8 cellular contexts compared by ENCODE assay signal in the genomic region with DNA sequence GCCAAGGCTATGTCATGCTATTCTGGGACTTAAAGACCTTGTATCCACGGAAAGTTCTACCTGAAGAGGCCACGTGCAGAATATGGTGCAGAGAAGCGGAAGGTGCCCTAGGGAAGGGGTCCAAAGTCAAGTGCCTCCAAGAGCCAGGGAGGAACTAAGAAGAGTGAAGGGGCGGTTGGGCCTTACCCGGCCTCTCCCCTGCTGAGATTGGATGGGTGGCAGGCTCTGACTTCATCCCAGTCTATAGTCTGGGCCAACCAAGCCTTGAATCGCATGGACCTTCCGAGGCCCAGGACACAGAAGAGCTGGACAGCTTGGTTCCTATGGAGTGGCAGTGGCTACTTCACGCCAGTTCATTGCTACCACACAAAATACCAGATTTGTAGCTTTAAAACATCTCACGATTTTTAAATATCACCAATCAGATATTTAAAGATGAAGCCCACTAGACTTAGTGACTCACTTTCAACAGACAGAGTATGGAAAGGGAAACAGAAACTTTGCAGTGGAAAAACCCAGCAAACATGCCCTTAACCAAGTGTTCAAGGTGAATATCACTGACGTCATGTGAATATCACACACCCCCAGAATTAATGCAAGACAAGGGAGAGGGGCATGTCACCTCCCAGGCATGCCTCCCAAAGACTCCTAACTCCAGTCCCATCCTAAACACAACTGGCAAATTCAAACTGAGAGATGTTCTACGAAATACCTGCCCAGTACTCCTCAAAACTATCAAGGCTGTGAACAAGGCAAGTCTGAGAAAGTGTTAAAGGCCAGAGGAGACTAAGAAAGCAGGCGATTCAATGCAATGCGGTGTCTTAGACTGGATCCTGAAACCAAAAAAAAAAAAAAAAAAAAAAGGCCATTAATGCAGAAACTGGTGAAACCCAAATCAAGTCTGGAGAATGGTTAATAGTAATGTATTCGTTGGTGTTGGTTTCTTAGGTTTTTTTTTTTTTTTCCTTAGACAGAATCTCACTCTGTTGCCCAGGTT. TPM values are rescaled to one million over a fixed set of nuclear protein-coding genes. Genes with fewer than 3 reads are reported as not detected.
DNase-seq lines count a peak whose midpoint lies in the region; ATAC-seq lines count a peak whose summit lies in the region.
"Had no signal": no experiment of that assay in that cellular context is flagged by ENCODE, and none has a peak within 500 bp of the region (broad histone marks: within the 10 kb centered on the region; RNA-seq: fewer than 3 reads in every experiment).

No MANE protein-coding gene starts in this region.

- H3K4me1 Mint-ChIP-seq in naive B cell, result peaks cover 9 to 19% (median 10%) of the 10 kb centered on the region in 3 donors

- no peaks in the 10 kb centered on the region for H3K27me3 Mint-ChIP-seq in naive B cell

- no peak for DNase-seq in naive B cell
- no peak for DNase-seq in OCI-M2 (lab: John Stamatoyannopoulos, UW; ENCODE audit: unreplicated experiment)
- no peak for DNase-seq in activated gamma-delta T cell (lab: John Stamatoyannopoulos, UW)
- no peak for DNase-seq in DMS79 (lab: John Stamatoyannopoulos, UW)
- DNase-seq: NCI-H1930 had no signal

- peak overlapping the region in 5 of 6 donors; percentile 24 to 78 (median 69) for H3K27ac Mint-ChIP-seq in naive B cell

- no peaks in the 10 kb centered on the region for H3K36me3 Mint-ChIP-seq in naive B cell

- ATAC-seq in GM18508 (IDR thresholded peaks at IDR 0.05; ENCODE audit: insufficient read depth, unreplicated experiment) (peak; percentile 65), GM21381 (IDR thresholded peaks at IDR 0.05; ENCODE audit: unreplicated experiment) (peak; percentile 77), HG03457 (IDR thresholded peaks at IDR 0.05; ENCODE audit: unreplicated experiment) (peak; percentile 76), naive B cell (ENCODE audit: low read depth in 2 of 2) (peak; percentile 25 to 28)

- no peaks in the 10 kb centered on the region for H3K9me3 Mint-ChIP-seq in naive B cell

- H3K4me3 Mint-ChIP-seq in naive B cell, result no peak overlapping the region

RNA-seq across cellular contexts. Expression of gene C19orf12, which starts 10.2 kb away (rescaled TPM):
- polyA plus RNA-seq in naive B cell (ENCODE audit: low read depth in 6 of 6), result 10 to 100 TPM in 5 of 6 donors, 1 to 10 TPM in 1; 8.2 to 24.0 (median 15.3) TPM

RNA-seq across cellular contexts. Expression of gene PLEKHF1, which starts 39.6 kb away (rescaled TPM):
- polyA plus RNA-seq in naive B cell (ENCODE audit: low read depth in 6 of 6), result 1 to 10 TPM; 1.9 to 5.8 (median 2.7) TPM

Comparison
In these comparisons a context has a peak if more than half of its experiments do, and no peak if none do; other contexts are left out.
1. ATAC-seq: peak in every context shown above with its lines; median percentile 77 in GM21381; 76 in HG03457; 65 in GM18508; 26 in naive B cell.